ENCODE assay signal across 1 cellular context in the genomic region with DNA sequence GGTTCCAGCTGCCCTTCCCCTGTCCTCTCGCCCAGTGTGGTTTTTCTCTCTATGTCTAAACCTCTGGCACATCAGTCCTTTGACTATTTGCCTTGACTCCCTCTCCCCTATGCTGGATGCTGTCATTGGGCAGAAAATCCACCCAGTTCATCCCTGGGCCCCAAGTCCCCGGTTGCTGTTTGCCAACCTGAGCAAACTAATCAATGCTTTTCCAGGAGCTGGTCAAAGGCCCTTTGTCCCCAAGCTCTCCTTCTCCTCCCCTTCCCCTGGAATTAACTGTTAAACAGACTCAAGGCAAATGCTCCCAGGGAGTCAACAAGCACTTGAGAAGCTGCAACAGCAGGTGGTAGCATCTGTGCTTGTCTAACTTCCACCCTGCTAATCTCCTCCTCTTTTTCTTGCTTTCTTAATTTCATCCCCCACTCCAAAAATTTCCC.
TF ChIP-seq lines count a peak whose summit lies in the region.

No MANE protein-coding gene starts in this region.

TF ChIP-seq in HepG2, 621 proteins besides CTCF, POLR2A, EP300 and RAD21 (continued from another document and continues in another):
- TF ChIP-seq KIAA2018 (CRISPR knock-in tag; IDR thresholded peaks at IDR 0.05; ENCODE audit: borderline replicate concordance) (no peak), ZNF746 (CRISPR knock-in tag; IDR thresholded peaks at IDR 0.05) (peak; percentile 29; the same call in 1 of the 2 replicates), NR2F1 (CRISPR knock-in tag; IDR thresholded peaks at IDR 0.05) (no peak), ZNF256 (CRISPR knock-in tag; conservative IDR thresholded peaks at IDR 0.05) (no peak), FOXJ3 (CRISPR knock-in tag; IDR thresholded peaks at IDR 0.05; ENCODE audit: borderline replicate concordance) (peak; percentile 82; the same call in 1 of the 2 replicates), ZGPAT (CRISPR knock-in tag; IDR thresholded peaks at IDR 0.05) (no peak; the same call in 1 of the 2 replicates), ZNF383 (CRISPR knock-in tag; IDR thresholded peaks at IDR 0.05; ENCODE audit: borderline replicate concordance) (no peak), ZNF704 (CRISPR knock-in tag; IDR thresholded peaks at IDR 0.05; ENCODE audit: borderline replicate concordance) (no peak), AGO2 (optimal IDR thresholded peaks at IDR 0.05; ENCODE audit: low read depth, low read length) (no peak), FOXK1 (CRISPR knock-in tag; IDR thresholded peaks at IDR 0.05; ENCODE audit: borderline replicate concordance, low read depth) (no peak), CREB3 (CRISPR knock-in tag; IDR thresholded peaks at IDR 0.05) (no peak), ZKSCAN5 (CRISPR knock-in tag; IDR thresholded peaks at IDR 0.05) (no peak), ZNF576 (CRISPR knock-in tag; IDR thresholded peaks at IDR 0.05) (no peak), ATF7-NPFF (CRISPR knock-in tag; IDR thresholded peaks at IDR 0.05; ENCODE audit: low read depth) (no peak), ZSCAN21 (CRISPR knock-in tag; IDR thresholded peaks at IDR 0.05; ENCODE audit: borderline replicate concordance) (no peak; the same call in 1 of the 2 replicates), ZNF550 (CRISPR knock-in tag; IDR thresholded peaks at IDR 0.05; ENCODE audit: borderline replicate concordance) (no peak), ZNF572 (CRISPR knock-in tag; IDR thresholded peaks at IDR 0.05) (no peak), RORA (CRISPR knock-in tag; IDR thresholded peaks at IDR 0.05) (no peak), MLX (CRISPR knock-in tag; IDR thresholded peaks at IDR 0.05) (no peak), ZSCAN9 (CRISPR knock-in tag; IDR thresholded peaks at IDR 0.05; ENCODE audit: borderline replicate concordance) (no peak), ZNF350 (CRISPR knock-in tag; IDR thresholded peaks at IDR 0.05; ENCODE audit: borderline replicate concordance, low read depth) (no peak; the same call in 1 of the 2 replicates), ZMYM4 (CRISPR knock-in tag; IDR thresholded peaks at IDR 0.05) (peak; percentile 82), SUZ12 (IDR thresholded peaks at IDR 0.05; ENCODE audit: low read depth, low read length) (no peak), SOX6 (IDR thresholded peaks at IDR 0.05) (no peak), SOX6 (CRISPR knock-in tag; IDR thresholded peaks at IDR 0.05) (peak; percentile 91), SMAD3 (CRISPR knock-in tag; IDR thresholded peaks at IDR 0.05) (no peak; the same call in 1 of the 2 replicates)
- TF ChIP-seq, protein P1, sequence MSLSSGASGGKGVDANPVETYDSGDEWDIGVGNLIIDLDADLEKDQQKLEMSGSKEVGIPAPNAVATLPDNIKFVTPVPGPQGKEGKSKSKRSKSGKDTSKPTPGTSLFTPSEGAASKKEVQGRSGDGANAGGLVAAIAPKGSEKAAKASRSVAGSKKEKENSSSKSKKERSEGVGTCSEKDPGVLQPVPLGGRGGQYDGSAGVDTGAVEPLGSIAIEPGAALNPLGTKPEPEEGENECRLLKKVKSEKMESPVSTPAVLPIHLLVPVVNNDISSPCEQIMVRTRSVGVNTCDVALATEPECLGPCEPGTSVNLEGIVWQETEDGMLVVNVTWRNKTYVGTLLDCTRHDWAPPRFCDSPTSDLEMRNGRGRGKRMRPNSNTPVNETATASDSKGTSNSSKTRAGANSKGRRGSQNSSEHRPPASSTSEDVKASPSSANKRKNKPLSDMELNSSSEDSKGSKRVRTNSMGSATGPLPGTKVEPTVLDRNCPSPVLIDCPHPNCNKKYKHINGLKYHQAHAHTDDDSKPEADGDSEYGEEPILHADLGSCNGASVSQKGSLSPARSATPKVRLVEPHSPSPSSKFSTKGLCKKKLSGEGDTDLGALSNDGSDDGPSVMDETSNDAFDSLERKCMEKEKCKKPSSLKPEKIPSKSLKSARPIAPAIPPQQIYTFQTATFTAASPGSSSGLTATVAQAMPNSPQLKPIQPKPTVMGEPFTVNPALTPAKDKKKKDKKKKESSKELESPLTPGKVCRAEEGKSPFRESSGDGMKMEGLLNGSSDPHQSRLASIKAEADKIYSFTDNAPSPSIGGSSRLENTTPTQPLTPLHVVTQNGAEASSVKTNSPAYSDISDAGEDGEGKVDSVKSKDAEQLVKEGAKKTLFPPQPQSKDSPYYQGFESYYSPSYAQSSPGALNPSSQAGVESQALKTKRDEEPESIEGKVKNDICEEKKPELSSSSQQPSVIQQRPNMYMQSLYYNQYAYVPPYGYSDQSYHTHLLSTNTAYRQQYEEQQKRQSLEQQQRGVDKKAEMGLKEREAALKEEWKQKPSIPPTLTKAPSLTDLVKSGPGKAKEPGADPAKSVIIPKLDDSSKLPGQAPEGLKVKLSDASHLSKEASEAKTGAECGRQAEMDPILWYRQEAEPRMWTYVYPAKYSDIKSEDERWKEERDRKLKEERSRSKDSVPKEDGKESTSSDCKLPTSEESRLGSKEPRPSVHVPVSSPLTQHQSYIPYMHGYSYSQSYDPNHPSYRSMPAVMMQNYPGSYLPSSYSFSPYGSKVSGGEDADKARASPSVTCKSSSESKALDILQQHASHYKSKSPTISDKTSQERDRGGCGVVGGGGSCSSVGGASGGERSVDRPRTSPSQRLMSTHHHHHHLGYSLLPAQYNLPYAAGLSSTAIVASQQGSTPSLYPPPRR (CRISPR knock-in tag; IDR thresholded peaks at IDR 0.05; ENCODE audit: borderline replicate concordance), result no peak; the same call in 1 of the 2 replicates
- TF ChIP-seq, protein P2, sequence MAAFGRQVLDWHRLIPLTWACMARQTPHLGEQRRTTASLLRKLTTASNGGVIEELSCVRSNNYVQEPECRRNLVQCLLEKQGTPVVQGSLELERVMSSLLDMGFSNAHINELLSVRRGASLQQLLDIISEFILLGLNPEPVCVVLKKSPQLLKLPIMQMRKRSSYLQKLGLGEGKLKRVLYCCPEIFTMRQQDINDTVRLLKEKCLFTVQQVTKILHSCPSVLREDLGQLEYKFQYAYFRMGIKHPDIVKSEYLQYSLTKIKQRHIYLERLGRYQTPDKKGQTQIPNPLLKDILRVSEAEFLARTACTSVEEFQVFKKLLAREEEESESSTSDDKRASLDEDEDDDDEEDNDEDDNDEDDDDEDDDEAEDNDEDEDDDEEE (CRISPR knock-in tag; IDR thresholded peaks at IDR 0.05), result no peak
- TF ChIP-seq, protein P3, sequence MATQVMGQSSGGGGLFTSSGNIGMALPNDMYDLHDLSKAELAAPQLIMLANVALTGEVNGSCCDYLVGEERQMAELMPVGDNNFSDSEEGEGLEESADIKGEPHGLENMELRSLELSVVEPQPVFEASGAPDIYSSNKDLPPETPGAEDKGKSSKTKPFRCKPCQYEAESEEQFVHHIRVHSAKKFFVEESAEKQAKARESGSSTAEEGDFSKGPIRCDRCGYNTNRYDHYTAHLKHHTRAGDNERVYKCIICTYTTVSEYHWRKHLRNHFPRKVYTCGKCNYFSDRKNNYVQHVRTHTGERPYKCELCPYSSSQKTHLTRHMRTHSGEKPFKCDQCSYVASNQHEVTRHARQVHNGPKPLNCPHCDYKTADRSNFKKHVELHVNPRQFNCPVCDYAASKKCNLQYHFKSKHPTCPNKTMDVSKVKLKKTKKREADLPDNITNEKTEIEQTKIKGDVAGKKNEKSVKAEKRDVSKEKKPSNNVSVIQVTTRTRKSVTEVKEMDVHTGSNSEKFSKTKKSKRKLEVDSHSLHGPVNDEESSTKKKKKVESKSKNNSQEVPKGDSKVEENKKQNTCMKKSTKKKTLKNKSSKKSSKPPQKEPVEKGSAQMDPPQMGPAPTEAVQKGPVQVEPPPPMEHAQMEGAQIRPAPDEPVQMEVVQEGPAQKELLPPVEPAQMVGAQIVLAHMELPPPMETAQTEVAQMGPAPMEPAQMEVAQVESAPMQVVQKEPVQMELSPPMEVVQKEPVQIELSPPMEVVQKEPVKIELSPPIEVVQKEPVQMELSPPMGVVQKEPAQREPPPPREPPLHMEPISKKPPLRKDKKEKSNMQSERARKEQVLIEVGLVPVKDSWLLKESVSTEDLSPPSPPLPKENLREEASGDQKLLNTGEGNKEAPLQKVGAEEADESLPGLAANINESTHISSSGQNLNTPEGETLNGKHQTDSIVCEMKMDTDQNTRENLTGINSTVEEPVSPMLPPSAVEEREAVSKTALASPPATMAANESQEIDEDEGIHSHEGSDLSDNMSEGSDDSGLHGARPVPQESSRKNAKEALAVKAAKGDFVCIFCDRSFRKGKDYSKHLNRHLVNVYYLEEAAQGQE (IDR thresholded peaks at IDR 0.05; ENCODE audit: borderline replicate concordance in 1 of 2, low read depth in 1 of 2, low read length in 2 of 2), result peak in 1 of 2 experiments; percentile 48; a peak in 1 of 4 replicates
